ENCODE assay signal across 8 cellular contexts in genomic region chr22:21468194-21469096, GRCh38. TPM values are rescaled to one million over a fixed set of nuclear protein-coding genes. Genes with fewer than 3 reads are reported as not detected.
DNase-seq lines count a peak whose midpoint lies in the region; ATAC-seq, FAIRE-seq and TF ChIP-seq lines count a peak whose summit lies in the region.
"Not testable (repeated sequence)": the region's sequence is repeated elsewhere in the genome, so short reads cannot be mapped to it uniquely, and the experiment has no call there.

No MANE protein-coding gene starts in this region.

- TF ChIP-seq CTCF in A549 (IDR thresholded peaks at IDR 0.05); epithelial cell of esophagus (IDR thresholded peaks at IDR 0.05; ENCODE audit: insufficient read depth, low read depth, low read length, missing control alignments): not testable (repeated sequence)

- not testable (repeated sequence) for H3K4me1 Mint-ChIP-seq in memory B cell

- peak overlapping the region; percentile 26 to 72; a peak in 3 of 6 replicates for H3K27ac ChIP-seq in A549

- not testable (repeated sequence) for H3K4me1 ChIP-seq in A549

- H3K36me3 Mint-ChIP-seq in memory B cell = not testable (repeated sequence)

- POLR2A ChIA-PET in A549 (lab: Yijun Ruan, JAX) = not testable (repeated sequence)

- TF ChIP-seq POLR2A in A549 (IDR thresholded peaks at IDR 0.05; ENCODE audit: low read length) = not testable (repeated sequence)

- H3K9me3 ChIP-seq in A549 = not testable (repeated sequence)

- DNase-seq in A549 (ENCODE audit: low read depth in 1 of 2, low spot score in 1 of 2) = peak in 1 of 2 experiments; percentile 94
- DNase-seq in RCC 7860 (ENCODE audit: low spot score) = peak; percentile 63
- DNase-seq in activated T-helper 1 cell treated with Interleukin-2 at 50 U/mL for 16 hours (ENCODE audit: low read depth) = peak; percentile 76
- DNase-seq in epithelial cell of esophagus (ENCODE audit: low read depth) = peak; percentile 94
- DNase-seq in memory B cell (ENCODE audit: low spot score in 2 of 2) = peak; percentile 77 to 88
- DNase-seq in stimulated activated CD4-positive, alpha-beta T cell treated with anti-CD3 and anti-CD28 coated beads, Interleukin-1b, Interleukin-23, amount 100 ng/mL, for 24 hours (ENCODE audit: low read depth in 4 of 4, low spot score in 1 of 4) = peak; percentile 75 to 84 (median 82)

- TF ChIP-seq EP300 in A549 (IDR thresholded peaks at IDR 0.05) = not testable (repeated sequence)

- not testable (repeated sequence) for FAIRE-seq in A549 (lab: Jason Lieb, UNC); RCC 7860 (lab: Jason Lieb, UNC)

- not testable (repeated sequence) for H3K4me2 ChIP-seq in A549

- 0% methylated on average over 4 of the region's 60 CpGs for WGBS in A549 (ENCODE audit: missing lambda C conversion rate)

- CTCF ChIA-PET in A549 (lab: Yijun Ruan, JAX) = not testable (repeated sequence)

- H3K4me3 ChIP-seq in A549 = peak overlapping the region; percentile 31; the same call in 2 of the 3 replicates
- peak overlapping the region; percentile 31 for H3K4me3 ChIP-seq in epithelial cell of esophagus (ENCODE audit: low read length)

- H3K9me3 Mint-ChIP-seq in memory B cell = not testable (repeated sequence)

- peak; percentile 93 to 97 for ATAC-seq in A549
- ATAC-seq in GM19324 (IDR thresholded peaks at IDR 0.05; ENCODE audit: low FRiP score, unreplicated experiment) = peak; percentile 86
- ATAC-seq in HG03060 (IDR thresholded peaks at IDR 0.05; ENCODE audit: low read depth, unreplicated experiment) = peak; percentile 71
- ATAC-seq in memory B cell (ENCODE audit: low read depth) = peak; percentile 81

- peak overlapping the region; percentile 94 for H3K27ac Mint-ChIP-seq in memory B cell

- TF ChIP-seq RAD21 in A549 (conservative IDR thresholded peaks at IDR 0.05 in 1 of 2, IDR thresholded peaks at IDR 0.05 in 1 of 2) = not testable (repeated sequence)

- H3K27me3 Mint-ChIP-seq in memory B cell = not testable (repeated sequence)

- peak overlapping the region; percentile 94 for H3K4me3 Mint-ChIP-seq in memory B cell

RNA-seq across cellular contexts. Expression of gene TMEM191C, which starts 1.3 kb away (rescaled TPM):
- polyA plus RNA-seq in A549 (2011; rRNA removed) = 0.57 and 0.71 TPM in 2 replicates
- 1.4 and 1.5 TPM in 2 replicates for polyA plus RNA-seq in A549 (2012; cell fraction: cytosol; rRNA removed)
- polyA plus RNA-seq in A549 (2012; cell fraction: nucleus; rRNA removed) = 8.5 and 13.2 TPM in 2 replicates
- 0.44 to 1.2 TPM (median 0.58 TPM) in 3 replicates for polyA plus RNA-seq in A549 (2017; fragmentation: RNase III; extraction: RNeasy Plus Mini Kit Qiagen cat#74134 plus additional on column Dnase treatment)
- polyA minus RNA-seq in A549 (2011; rRNA and poly(A)+ RNA removed) = 0.54 TPM in 1 of 2 replicates, not detected in the other

RNA-seq across cellular contexts. Expression of gene HIC2, which starts 51.3 kb away (rescaled TPM):
- polyA plus RNA-seq in A549 (2011; rRNA removed) = 1.0 and 1.1 TPM in 2 replicates
- polyA plus RNA-seq in A549 (2012; cell fraction: cytosol; rRNA removed) = 1.1 and 1.6 TPM in 2 replicates
- 4.6 and 5.2 TPM in 2 replicates for polyA plus RNA-seq in A549 (2012; cell fraction: nucleus; rRNA removed)
- polyA plus RNA-seq in A549 (2017; fragmentation: RNase III; extraction: RNeasy Plus Mini Kit Qiagen cat#74134 plus additional on column Dnase treatment) = 2.7 to 2.9 TPM (median 2.8 TPM) in 3 replicates
- polyA minus RNA-seq in A549 (2011; rRNA and poly(A)+ RNA removed) = 1.7 and 2.3 TPM in 2 replicates
